8 cellular contexts compared by ENCODE assay signal in genomic region chr5:220008-220407, GRCh38. TPM values are rescaled to one million over a fixed set of nuclear protein-coding genes. Genes with fewer than 3 reads are reported as not detected.
DNase-seq lines count a peak whose midpoint lies in the region; ATAC-seq and TF ChIP-seq lines count a peak whose summit lies in the region.

No MANE protein-coding gene starts in this region.

- peaks cover 43% of the 10 kb centered on the region for H3K4me1 Mint-ChIP-seq in CD8-positive, alpha-beta T cell (ENCODE audit: low read depth)
- H3K4me1 Mint-ChIP-seq in naive B cell: peaks cover 34 to 62% (median 54%) of the 10 kb centered on the region in 3 donors

- H3K27ac Mint-ChIP-seq in CD8-positive, alpha-beta T cell: peak overlapping the region; percentile 95
- H3K27ac Mint-ChIP-seq in naive B cell: peak overlapping the region; percentile 88 to 97 (median 92)

- peaks cover 20% of the 10 kb centered on the region for H3K4me1 ChIP-seq in CD8-positive, alpha-beta T cell (ENCODE audit: insufficient read depth, low read length)
- H3K4me1 ChIP-seq in HEK293 (ENCODE audit: control insufficient read depth, insufficient read depth, low read length) (peaks cover 4% of the 10 kb centered on the region), ascending aorta (peaks cover 0 to 12% of the 10 kb centered on the region in 2 donors)

- CTCF ChIA-PET in CD8-positive, alpha-beta T cell (lab: Charles Lee): interaction anchor here (0.9 to 3.3 kb wide), 3 partner anchors 13 to 51 kb away, joined by 3 to 16 read pairs (median 3); partner anchors contain the start of gene PDCD6
- CTCF ChIA-PET in HEK293 (lab: Yijun Ruan, JAX): interaction anchor here (0.7 to 3.3 kb wide), 3 partner anchors 11 to 789 kb away, joined by 3 to 13 read pairs (median 5); partner anchors contain the start of gene NKD2

- no peaks in the 10 kb centered on the region for H3K27me3 Mint-ChIP-seq in CD8-positive, alpha-beta T cell (ENCODE audit: low read depth)
- no peaks in the 10 kb centered on the region for H3K27me3 Mint-ChIP-seq in naive B cell

- H3K4me3 ChIP-seq in CD8-positive, alpha-beta T cell (ENCODE audit: low read depth, low read length): peak overlapping the region; percentile 52
- H3K4me3 ChIP-seq in HEK293 (ENCODE audit: low read depth, low read length) (peak overlapping the region; percentile 99), ascending aorta (peak overlapping the region; percentile 95 to 98)

- peaks cover 39% of the 10 kb centered on the region for H3K36me3 Mint-ChIP-seq in CD8-positive, alpha-beta T cell
- H3K36me3 Mint-ChIP-seq in naive B cell: peaks cover 4 to 5% of the 10 kb centered on the region in 2 donors

- no peaks in the 10 kb centered on the region for H3K27me3 ChIP-seq in CD8-positive, alpha-beta T cell (ENCODE audit: insufficient read depth, low read length)
- H3K27me3 ChIP-seq in ascending aorta: no peaks in the 10 kb centered on the region

- no peaks in the 10 kb centered on the region for H3K9me3 ChIP-seq in CD8-positive, alpha-beta T cell (ENCODE audit: low read length)
- H3K9me3 ChIP-seq in HEK293 (ENCODE audit: control insufficient read depth, insufficient read depth, low read depth, low read length) (no peaks in the 10 kb centered on the region), ascending aorta (no peaks in the 10 kb centered on the region)

- H3K9me3 Mint-ChIP-seq in CD8-positive, alpha-beta T cell: no peaks in the 10 kb centered on the region
- no peaks in the 10 kb centered on the region for H3K9me3 Mint-ChIP-seq in naive B cell

- peaks cover 8% of the 10 kb centered on the region for H3K36me3 ChIP-seq in CD8-positive, alpha-beta T cell (ENCODE audit: insufficient read depth, low read length)
- peaks cover 5 to 25% of the 10 kb centered on the region in 2 experiments; a peak in 2 of 3 replicates for H3K36me3 ChIP-seq in HEK293 (ENCODE audit: control insufficient read depth in 2 of 2, insufficient read depth in 1 of 2, low read length in 2 of 2)
- H3K36me3 ChIP-seq in ascending aorta: peaks cover 11 to 13% of the 10 kb centered on the region in 2 donors

- H3K27ac ChIP-seq in CD8-positive, alpha-beta T cell (ENCODE audit: low read depth, low read length): peak overlapping the region; percentile 70
- H3K27ac ChIP-seq in HEK293 (ENCODE audit: extremely low read depth, low read depth, low read length) (no peak overlapping the region), ascending aorta (peak overlapping the region in 1 of 2 donors; percentile 91)

- no peak for ATAC-seq in CD8-positive, alpha-beta T cell
- no peak for ATAC-seq in naive B cell (ENCODE audit: low read depth in 2 of 2)
- no peak for ATAC-seq in HG03039 (IDR thresholded peaks at IDR 0.05; ENCODE audit: unreplicated experiment)

- TF ChIP-seq CTCF in CD8-positive, alpha-beta T cell (IDR thresholded peaks at IDR 0.05): no peak
- no peak for TF ChIP-seq CTCF in HEK293 (tag by site-specific recombination; IDR thresholded peaks at IDR 0.05)
- no peak for TF ChIP-seq CTCF in ascending aorta (IDR thresholded peaks at IDR 0.05)

- DNase-seq in CD8-positive, alpha-beta T cell: no peak
- DNase-seq in ascending aorta (ENCODE audit: low spot score in 2 of 2) (no peak), naive B cell (peak; percentile 29), AG20443 (ENCODE audit: low spot score) (no peak), SHP77 treated with DMSO at 0.1 percent for 48 hours (lab: John Stamatoyannopoulos, UW) (no peak), DMS153 treated with DMSO at 0.1 percent for 48 hours (lab: John Stamatoyannopoulos, UW; ENCODE audit: unreplicated experiment) (no peak)

- H3K4me3 Mint-ChIP-seq in CD8-positive, alpha-beta T cell: peak overlapping the region; percentile 95
- H3K4me3 Mint-ChIP-seq in naive B cell: peak overlapping the region; percentile 88 to 97 (median 94)

- intact Hi-C loops in CD8-positive, alpha-beta T cell (cut with DNase I, micrococcal nuclease): loop anchor here in 1 of 2 experiments (1.0 kb wide), 1 partner anchor 32 kb away; no protein-coding TSS in a partner anchor
- intact Hi-C loops in ascending aorta (cut with DNase I): no loop called here

- POLR2A ChIA-PET in CD8-positive, alpha-beta T cell (lab: Charles Lee): interaction anchor here (2.4 to 2.6 kb wide), 2 partner anchors 32 to 51 kb away, joined by 14 to 15 read pairs; partner anchors contain the start of gene PDCD6
- POLR2A ChIA-PET in HEK293 (lab: Yijun Ruan, JAX): interaction anchor here (0.6 to 3.2 kb wide), 6 partner anchors 27 to 96 kb away, joined by 3 to 24 read pairs (median 6); partner anchors contain the start of gene PDCD6

TF ChIP-seq in HEK293, 187 proteins besides CTCF, POLR2A, EP300 and RAD21:
- TF ChIP-seq ZNF169 (tag by site-specific recombination; IDR thresholded peaks at IDR 0.05): no peak
- no peak for TF ChIP-seq ZNF302 (tag by site-specific recombination; IDR thresholded peaks at IDR 0.05; ENCODE audit: low read depth)
- no peak for TF ChIP-seq ZNF362 (tag by site-specific recombination; IDR thresholded peaks at IDR 0.05)
- no peak for TF ChIP-seq ZNF837 (tag by site-specific recombination; IDR thresholded peaks at IDR 0.05)
- no peak for TF ChIP-seq ZNF747 (tag by site-specific recombination; IDR thresholded peaks at IDR 0.05)
- TF ChIP-seq ZNF391 (tag by site-specific recombination; IDR thresholded peaks at IDR 0.05; ENCODE audit: borderline replicate concordance, low read depth): no peak
TF ChIP-seq in HEK293: peak in this region for 0.

RNA-seq across cellular contexts. Expression of gene SDHA, which starts 1.9 kb away (rescaled TPM):
- 100 to 1,000 TPM; 203 to 216 TPM for total RNA-seq in CD8-positive, alpha-beta T cell
- total RNA-seq in ascending aorta: 41.1 TPM
- polyA plus RNA-seq in naive B cell (ENCODE audit: low read depth in 6 of 6): 100 to 1,000 TPM; 145 to 224 (median 180) TPM

RNA-seq across cellular contexts. Expression of gene CCDC127, which starts 2.1 kb away (rescaled TPM):
- 1 to 10 TPM; 1.5 to 2.2 TPM for total RNA-seq in CD8-positive, alpha-beta T cell
- total RNA-seq in ascending aorta: 6.1 TPM
- polyA plus RNA-seq in naive B cell (ENCODE audit: low read depth in 6 of 6): 1 to 10 TPM; 1.7 to 5.8 (median 2.5) TPM

RNA-seq across cellular contexts. Expression of gene LRRC14B, which starts 28.7 kb away (rescaled TPM):
- not detected for total RNA-seq in CD8-positive, alpha-beta T cell
- not detected for total RNA-seq in ascending aorta
- polyA plus RNA-seq in naive B cell (ENCODE audit: low read depth in 6 of 6): not detected

RNA-seq across cellular contexts. Expression of gene PDCD6, which starts 51.4 kb away (rescaled TPM):
- total RNA-seq in CD8-positive, alpha-beta T cell: 10 to 100 TPM; 34.4 to 38.7 TPM
- total RNA-seq in ascending aorta: 41.4 TPM
- polyA plus RNA-seq in naive B cell (ENCODE audit: low read depth in 6 of 6): 100 to 1,000 TPM; 200 to 248 (median 220) TPM
